ENCODE assay signal across 7 cellular contexts in the genomic region with DNA sequence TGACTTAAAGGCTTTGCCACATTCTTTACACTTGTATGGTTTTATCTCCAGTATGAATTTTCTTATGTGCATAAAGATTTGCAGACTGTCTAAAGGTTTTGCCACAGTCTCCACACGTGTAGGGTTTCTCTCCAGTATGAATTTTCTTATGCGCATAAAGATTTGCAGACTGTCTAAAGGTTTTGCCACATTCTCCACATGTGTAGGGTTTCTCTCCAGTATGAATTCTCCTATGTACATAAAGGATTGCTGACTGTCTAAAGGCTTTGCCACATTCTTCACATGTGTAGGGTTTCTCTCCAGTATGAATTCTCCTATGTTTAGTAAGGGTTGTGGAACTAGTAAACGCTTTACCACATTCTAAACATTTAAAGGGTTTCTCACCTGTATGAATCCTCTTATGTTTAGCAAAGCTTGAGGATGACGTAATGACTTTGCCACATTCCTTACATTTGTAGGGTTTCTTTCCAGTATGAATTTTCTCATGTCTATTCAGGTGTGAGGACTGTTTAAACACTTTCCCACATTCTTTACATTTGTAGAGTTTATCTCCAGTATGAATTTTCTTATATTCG. TPM values are rescaled to one million over a fixed set of nuclear protein-coding genes. Genes with fewer than 3 reads are reported as not detected.
DNase-seq lines count a peak whose midpoint lies in the region; ATAC-seq, FAIRE-seq and TF ChIP-seq lines count a peak whose summit lies in the region.
"Not testable (repeated sequence)": the region's sequence is repeated elsewhere in the genome, so short reads cannot be mapped to it uniquely, and the experiment has no call there.

No MANE protein-coding gene starts in this region.

- H3K4me3 Mint-ChIP-seq in endothelial cell (ENCODE audit: unreplicated experiment), result peak overlapping the region; percentile 89
- not testable (repeated sequence) for H3K4me3 Mint-ChIP-seq in progenitor cell of endocrine pancreas (ENCODE audit: low read depth)

- not testable (repeated sequence) for TF ChIP-seq CTCF in K562 (IDR thresholded peaks at IDR 0.05 in 2 of 3, conservative IDR thresholded peaks at IDR 0.05 in 1 of 3; ENCODE audit: insufficient read depth in 2 of 3, low read depth in 1 of 3, low read length in 3 of 3); endothelial cell (IDR thresholded peaks at IDR 0.05; ENCODE audit: unreplicated experiment); HepG2 (CRISPR knock-in tag; IDR thresholded peaks at IDR 0.05); progenitor cell of endocrine pancreas (IDR thresholded peaks at IDR 0.05; ENCODE audit: unreplicated experiment)

- not testable (repeated sequence) for H4K20me1 ChIP-seq in BLaER1 treated with 17β-estradiol and CSF1 and Interleukin-3, amounts not matched to agents 10 nM and 100 nM; GM23248 (ENCODE audit: insufficient read depth); Karpas-422 (ENCODE audit: insufficient read depth, low read depth, low read length); K562 (replicated peaks; ENCODE audit: control insufficient read depth, insufficient read depth, low read length); HepG2 (ENCODE audit: insufficient read depth, low read length)

- peaks cover 84% of the 10 kb centered on the region for H3K9me3 Mint-ChIP-seq in endothelial cell (ENCODE audit: unreplicated experiment)
- H3K9me3 Mint-ChIP-seq in progenitor cell of endocrine pancreas (ENCODE audit: low read depth), result peaks cover 54% of the 10 kb centered on the region

- not testable (repeated sequence) for DNase-seq in GM23248; Karpas-422; K562 (ENCODE audit: extremely low read depth in 1 of 4, low spot score in 3 of 4); endothelial cell (ENCODE audit: low spot score); HepG2 (ENCODE audit: low spot score); progenitor cell of endocrine pancreas (ENCODE audit: low spot score, unreplicated experiment)

- H3K9me2 ChIP-seq in GM23248 (ENCODE audit: insufficient read depth); Karpas-422 (replicated peaks; ENCODE audit: insufficient read depth, low read length): not testable (repeated sequence)

- H3K27me3 ChIP-seq in BLaER1 treated with 17β-estradiol and CSF1 and Interleukin-3, amounts not matched to agents 10 nM and 100 nM; GM23248 (replicated peaks; ENCODE audit: insufficient read depth); Karpas-422 (ENCODE audit: low read length); K562 (ENCODE audit: control insufficient read depth in 2 of 2, insufficient read depth in 2 of 2, low read length in 2 of 2); HepG2 (ENCODE audit: control insufficient read depth in 1 of 2, insufficient read depth in 2 of 2, low read length in 2 of 2): not testable (repeated sequence)

- TF ChIP-seq POLR2A in K562 (conservative IDR thresholded peaks at IDR 0.05); HepG2 (IDR thresholded peaks at IDR 0.05; ENCODE audit: insufficient read depth in 1 of 2, low read depth in 2 of 2, low read length in 2 of 2): not testable (repeated sequence)

- H3K27me3 Mint-ChIP-seq in endothelial cell (ENCODE audit: unreplicated experiment), result peaks cover 15% of the 10 kb centered on the region
- not testable (repeated sequence) for H3K27me3 Mint-ChIP-seq in progenitor cell of endocrine pancreas

- H3K4me3 ChIP-seq in BLaER1 treated with 17β-estradiol and CSF1 and Interleukin-3, amounts not matched to agents 10 nM and 100 nM, result peak overlapping the region in 9 of 10 experiments; percentile 3 to 55 (median 23); a peak in 9 of 20 replicates
- 0 out of 2 replicates have a peak overlapping the region, but pooled peaks have one; percentile 1 for H3K4me3 ChIP-seq in GM23248
- H3K4me3 ChIP-seq in Karpas-422 (ENCODE audit: low read length), result peak overlapping the region; percentile 38
- not testable (repeated sequence) for H3K4me3 ChIP-seq in K562; HepG2 (replicated peaks in 1 of 3; ENCODE audit: insufficient read depth in 1 of 3, low read depth in 2 of 3, low read length in 3 of 3)

- ATAC-seq in K562, HepG2: not testable (repeated sequence)

- not testable (repeated sequence) for TF ChIP-seq RAD21 in K562 (CRISPR knock-in tag; conservative IDR thresholded peaks at IDR 0.05 in 1 of 2, IDR thresholded peaks at IDR 0.05 in 1 of 2); HepG2 (CRISPR knock-in tag; IDR thresholded peaks at IDR 0.05)

- not testable (repeated sequence) for H3K27ac Mint-ChIP-seq in endothelial cell (ENCODE audit: unreplicated experiment)
- peak overlapping the region; percentile 92 for H3K27ac Mint-ChIP-seq in progenitor cell of endocrine pancreas

- not testable (repeated sequence) for H3K9me1 ChIP-seq in K562 (ENCODE audit: control insufficient read depth, insufficient read depth, low read length)

- peaks cover 18% of the 10 kb centered on the region for H3K79me2 ChIP-seq in GM23248 (ENCODE audit: insufficient read depth)
- peaks cover 16% of the 10 kb centered on the region for H3K79me2 ChIP-seq in Karpas-422 (ENCODE audit: low read length)
- H3K79me2 ChIP-seq in K562 (ENCODE audit: control insufficient read depth, insufficient read depth, low read length); HepG2 (ENCODE audit: insufficient read depth, low read length): not testable (repeated sequence)

- POLR2A ChIA-PET in K562 (lab: Yijun Ruan, JAX); HepG2 (lab: Yijun Ruan, JAX): not testable (repeated sequence)

- not testable (repeated sequence) for H3K4me1 ChIP-seq in BLaER1 treated with 17β-estradiol and CSF1 and Interleukin-3, amounts not matched to agents 10 nM and 100 nM; GM23248 (ENCODE audit: insufficient read depth); Karpas-422 (ENCODE audit: low read length); K562 (replicated peaks in 1 of 2; ENCODE audit: control insufficient read depth in 2 of 2, insufficient read depth in 2 of 2, low read length in 2 of 2); HepG2 (ENCODE audit: insufficient read depth, low read length)

- H2AFZ ChIP-seq in GM23248; Karpas-422 (ENCODE audit: low read length); K562 (ENCODE audit: low read depth, low read length); HepG2 (ENCODE audit: low read length): not testable (repeated sequence)

- H3F3A ChIP-seq in GM23248 (ENCODE audit: insufficient read depth), result peaks cover 63% of the 10 kb centered on the region

- H3K9me3 ChIP-seq in BLaER1 treated with 17β-estradiol and CSF1 and Interleukin-3, amounts not matched to agents 10 nM and 100 nM (replicated peaks in 1 of 11), result peaks cover 100% of the 10 kb centered on the region in 11 experiments
- H3K9me3 ChIP-seq in GM23248 (ENCODE audit: low read depth) (peaks cover 65% of the 10 kb centered on the region), Karpas-422 (ENCODE audit: low read length) (peaks cover 87% of the 10 kb centered on the region), K562 (replicated peaks; ENCODE audit: control insufficient read depth, insufficient read depth, low read depth, low read length) (peaks cover 50% of the 10 kb centered on the region), HepG2 (ENCODE audit: low read length) (peaks cover 100% of the 10 kb centered on the region)

- H3K27ac ChIP-seq in BLaER1 treated with 17β-estradiol and CSF1 and Interleukin-3, amounts not matched to agents 10 nM and 100 nM; GM23248; Karpas-422 (ENCODE audit: low read length); K562 (ENCODE audit: extremely low read depth, low read depth, low read length); HepG2 (ENCODE audit: extremely low read length, insufficient read depth, low read length): not testable (repeated sequence)

- FAIRE-seq in K562 (lab: Jason Lieb, UNC); HepG2 (lab: Jason Lieb, UNC): not testable (repeated sequence)

- intact Hi-C loops in K562 (cut with micrococcal nuclease); HepG2 (cut with micrococcal nuclease; ENCODE audit: unreplicated experiment): not testable (repeated sequence)

- H3K4me1 Mint-ChIP-seq in endothelial cell (ENCODE audit: unreplicated experiment); progenitor cell of endocrine pancreas (ENCODE audit: low read depth): not testable (repeated sequence)

- not testable (repeated sequence) for H3K4me2 ChIP-seq in BLaER1 treated with 17β-estradiol and CSF1 and Interleukin-3, amounts not matched to agents 10 nM and 100 nM; GM23248 (ENCODE audit: unreplicated experiment); Karpas-422 (ENCODE audit: low read depth, low read length, poor library complexity, severe bottlenecking); K562 (ENCODE audit: insufficient read depth, low read length); HepG2 (ENCODE audit: low read depth, low read length)

- H3K36me3 Mint-ChIP-seq in endothelial cell (ENCODE audit: low read depth, unreplicated experiment), result peaks cover 87% of the 10 kb centered on the region
- H3K36me3 Mint-ChIP-seq in progenitor cell of endocrine pancreas (ENCODE audit: insufficient read depth), result peaks cover 80% of the 10 kb centered on the region

- in situ Hi-C loops in GM23248 (cut with MboI); K562 (cut with MboI); HepG2 (cut with HindIII; ENCODE audit: extremely low pct_ligation_motif_present, low pct_unique_long_range_greater_than_20kb): not testable (repeated sequence)

- not testable (repeated sequence) for BruUV-seq in K562 (replicated peaks; lab: Mats Ljungman, UMichigan); HepG2 (replicated peaks; lab: Mats Ljungman, UMichigan)

- CTCF ChIA-PET in K562 (lab: Yijun Ruan, JAX; ENCODE audit: low intra/inter-chr PET ratio); HepG2 (lab: Yijun Ruan, JAX; ENCODE audit: low intra/inter-chr PET ratio, low total read pairs): not testable (repeated sequence)

- peaks cover 52 to 95% (median 78%) of the 10 kb centered on the region in 11 experiments for H3K36me3 ChIP-seq in BLaER1 treated with 17β-estradiol and CSF1 and Interleukin-3, amounts not matched to agents 10 nM and 100 nM
- H3K36me3 ChIP-seq in GM23248 (ENCODE audit: low read depth) (peaks cover 93% of the 10 kb centered on the region), Karpas-422 (ENCODE audit: insufficient read depth, low read length) (peaks cover 90% of the 10 kb centered on the region), K562 (ENCODE audit: control insufficient read depth, insufficient read depth, low read length) (peaks cover 26% of the 10 kb centered on the region), HepG2 (replicated peaks in 1 of 2; ENCODE audit: control insufficient read depth in 1 of 2, insufficient read depth in 2 of 2, low read length in 2 of 2) (peaks cover 4 to 26% of the 10 kb centered on the region in 2 experiments; a peak in 4 of 5 replicates)

- H3K9ac ChIP-seq in BLaER1 treated with 17β-estradiol and CSF1 and Interleukin-3, amounts not matched to agents 10 nM and 100 nM; GM23248; Karpas-422 (ENCODE audit: low read length); K562 (ENCODE audit: insufficient read depth in 1 of 2, low read depth in 2 of 2, low read length in 2 of 2); HepG2 (ENCODE audit: insufficient read depth, low read depth, low read length): not testable (repeated sequence)

- WGBS in GM23248 (ENCODE audit: low coverage in 1 of 2, low lambda C conversion rate in 2 of 2, missing lambda C conversion rate in 2 of 2), 2 experiments, result 97% methylated on average over 5 of the region's 5 CpGs
- WGBS in K562 (ENCODE audit: insufficient coverage, low coverage, missing lambda C conversion rate), result 98% methylated on average over 5 of the region's 5 CpGs
- WGBS in HepG2 (ENCODE audit: low lambda C conversion rate), result 97% methylated on average over 5 of the region's 5 CpGs

- not testable (repeated sequence) for TF ChIP-seq EP300 in K562 (IDR thresholded peaks at IDR 0.05; ENCODE audit: low read length); HepG2 (IDR thresholded peaks at IDR 0.05; ENCODE audit: low read depth in 2 of 2, low read length in 2 of 2); HepG2 (CRISPR knock-in tag; IDR thresholded peaks at IDR 0.05; ENCODE audit: borderline replicate concordance)

RNA-seq across cellular contexts. Expression of a gene that starts 57.2 kb away (rescaled TPM):
- 7.8 and 10.7 TPM in 2 replicates for total RNA-seq in GM23248 (2014; rRNA removed; shearing (Covaris generic))
- polyA plus RNA-seq in GM23248 (2016; fragmentation: Nextera tagmentation; extraction: Ambion mirVana) (10.6 TPM in 2 replicates), K562 (2011; rRNA removed) (30.6 and 32.8 TPM in 2 replicates), K562 (2014; fragmentation: Illumina TruSeq; extraction: Trizol) (29.0 and 33.0 TPM in 2 replicates), K562 (2014; fragmentation: Nextera tagmentation; extraction: Ambion mirVana) (10 to 100 TPM; 27.8 to 32.2 TPM), K562 (2014; rRNA removed) (33.1 and 36.3 TPM in 2 replicates), HepG2 (2011; rRNA removed) (7.3 and 8.5 TPM in 2 replicates)
- total RNA-seq in Karpas-422 (2014; rRNA removed; shearing (Covaris generic); ENCODE audit: low replicate concordance), result 73.1 and 105 TPM in 2 replicates
- total RNA-seq in K562 (2011; cell fraction: chromatin; rRNA removed; ENCODE audit: low replicate concordance), result 51.1 and 126 TPM in 2 replicates
- 39.9 and 49.0 TPM in 2 replicates for total RNA-seq in K562 (2011; cell fraction: nucleolus; rRNA removed)
- total RNA-seq in K562 (2011; cell fraction: nucleoplasm; rRNA removed), result 35.1 and 42.9 TPM in 2 replicates
- total RNA-seq in K562 (2014; rRNA removed) (25.7 and 54.6 TPM in 2 replicates), K562 (2014; rRNA removed; fragmentation: Illumina TruSeq; extraction: Trizol) (39.3 and 44.6 TPM in 2 replicates), K562 (2015; rRNA removed; fragmentation: Illumina TruSeq; extraction: Trizol) (27.4 and 29.9 TPM in 2 replicates), K562 (2021) (27.1 and 29.8 TPM in 2 replicates), endothelial cell (ENCODE audit: unreplicated experiment) (32.5 TPM), HepG2 (2016; rRNA removed; fragmentation: Illumina TruSeq; extraction: Trizol) (22.1 and 30.8 TPM in 2 replicates), progenitor cell of endocrine pancreas (48.6 and 48.7 TPM in 2 replicates)
- 10.2 and 16.2 TPM in 2 replicates for polyA plus RNA-seq in K562 (2011; cell fraction: cytosol; rRNA removed)
- polyA plus RNA-seq in K562 (2011; cell fraction: nucleus; rRNA removed), result 22.9 and 26.9 TPM in 2 replicates
- polyA plus RNA-seq in K562 (2012), result 19.2 and 19.4 TPM in 2 replicates
- polyA minus RNA-seq in K562 (2011; rRNA and poly(A)+ RNA removed), result 55.6 and 70.5 TPM in 2 replicates
- polyA minus RNA-seq in K562 (2011; cell fraction: cytosol; rRNA and poly(A)+ RNA removed), result 16.1 and 31.8 TPM in 2 replicates
- polyA minus RNA-seq in K562 (2011; cell fraction: nucleus; rRNA and poly(A)+ RNA removed), result 37.8 and 61.0 TPM in 2 replicates
- 5.8 and 6.7 TPM in 2 replicates for total RNA-seq in HepG2 (2016; cell fraction: cytosol; rRNA removed; fragmentation: Illumina TruSeq; extraction: Trizol; ENCODE audit: low read depth)
- total RNA-seq in HepG2 (2016; cell fraction: insoluble cytoplasmic fraction; rRNA removed; fragmentation: Illumina TruSeq; extraction: Trizol), result 19.8 and 25.5 TPM in 2 replicates
- total RNA-seq in HepG2 (2016; cell fraction: membrane; rRNA removed; fragmentation: Illumina TruSeq; extraction: Trizol), result 9.7 and 10.0 TPM in 2 replicates
- total RNA-seq in HepG2 (2016; cell fraction: nucleus; rRNA removed; fragmentation: Illumina TruSeq; extraction: Trizol), result 52.2 and 56.6 TPM in 2 replicates
- polyA plus RNA-seq in HepG2 (2011; cell fraction: cytosol; rRNA removed), result 4.1 and 5.4 TPM in 2 replicates
- 9.3 and 11.0 TPM in 2 replicates for polyA plus RNA-seq in HepG2 (2011; cell fraction: nucleus; rRNA removed)
- 15.8 and 19.1 TPM in 2 replicates for polyA plus RNA-seq in HepG2 (2012)
- polyA plus RNA-seq in HepG2 (2016; cell fraction: cytosol; fragmentation: Illumina TruSeq; extraction: Trizol; ENCODE audit: low read depth), result 3.4 and 4.8 TPM in 2 replicates
- 17.6 and 19.7 TPM in 2 replicates for polyA plus RNA-seq in HepG2 (2016; cell fraction: insoluble cytoplasmic fraction; fragmentation: Illumina TruSeq; extraction: Trizol; ENCODE audit: low read depth)
- 3.4 and 3.9 TPM in 2 replicates for polyA plus RNA-seq in HepG2 (2016; cell fraction: membrane; fragmentation: Illumina TruSeq; extraction: Trizol; ENCODE audit: low read depth)
- polyA plus RNA-seq in HepG2 (2016; cell fraction: nucleus; fragmentation: Illumina TruSeq; extraction: Trizol; ENCODE audit: insufficient read depth, low read depth), result 46.6 and 52.5 TPM in 2 replicates
- 9.2 and 12.5 TPM in 2 replicates for polyA minus RNA-seq in HepG2 (2011; rRNA and poly(A)+ RNA removed; ENCODE audit: low replicate concordance)
- polyA minus RNA-seq in HepG2 (2011; cell fraction: cytosol; rRNA and poly(A)+ RNA removed), result 8.0 and 10.3 TPM in 2 replicates
- polyA minus RNA-seq in HepG2 (2011; cell fraction: nucleus; rRNA and poly(A)+ RNA removed), result 63.2 and 68.8 TPM in 2 replicates

RNA-seq across cellular contexts. Expression of a gene that starts 57.3 kb away (rescaled TPM):
- total RNA-seq in GM23248 (2014; rRNA removed; shearing (Covaris generic)), result 39.8 and 47.8 TPM in 2 replicates
- polyA plus RNA-seq in GM23248 (2016; fragmentation: Nextera tagmentation; extraction: Ambion mirVana), result 51.2 and 53.8 TPM in 2 replicates
- 50.8 and 72.6 TPM in 2 replicates for total RNA-seq in Karpas-422 (2014; rRNA removed; shearing (Covaris generic); ENCODE audit: low replicate concordance)
- 228 and 309 TPM in 2 replicates for total RNA-seq in K562 (2011; cell fraction: chromatin; rRNA removed; ENCODE audit: low replicate concordance)
- total RNA-seq in K562 (2011; cell fraction: nucleolus; rRNA removed), result 191 and 194 TPM in 2 replicates
- 157 and 162 TPM in 2 replicates for total RNA-seq in K562 (2011; cell fraction: nucleoplasm; rRNA removed)
- total RNA-seq in K562 (2014; rRNA removed), result 24.7 and 31.1 TPM in 2 replicates
- 18.1 and 18.3 TPM in 2 replicates for total RNA-seq in K562 (2014; rRNA removed; fragmentation: Illumina TruSeq; extraction: Trizol)
- total RNA-seq in K562 (2015; rRNA removed; fragmentation: Illumina TruSeq; extraction: Trizol), result 18.0 and 19.7 TPM in 2 replicates
- total RNA-seq in K562 (2021), result 31.3 and 37.1 TPM in 2 replicates
- polyA plus RNA-seq in K562 (2011; rRNA removed), result 47.3 and 48.3 TPM in 2 replicates
- 30.5 and 31.5 TPM in 2 replicates for polyA plus RNA-seq in K562 (2011; cell fraction: cytosol; rRNA removed)
- 184 and 242 TPM in 2 replicates for polyA plus RNA-seq in K562 (2011; cell fraction: nucleus; rRNA removed)
- 24.9 and 34.6 TPM in 2 replicates for polyA plus RNA-seq in K562 (2012)
- 18.5 and 21.5 TPM in 2 replicates for polyA plus RNA-seq in K562 (2014; fragmentation: Illumina TruSeq; extraction: Trizol)
- 10 to 100 TPM in 1 of 2 experiments, 1 to 10 TPM in 1; 6.4 to 10.8 TPM for polyA plus RNA-seq in K562 (2014; fragmentation: Nextera tagmentation; extraction: Ambion mirVana)
- 23.4 and 28.9 TPM in 2 replicates for polyA plus RNA-seq in K562 (2014; rRNA removed)
- 41.8 and 51.6 TPM in 2 replicates for polyA minus RNA-seq in K562 (2011; rRNA and poly(A)+ RNA removed)
- polyA minus RNA-seq in K562 (2011; cell fraction: cytosol; rRNA and poly(A)+ RNA removed), result 17.5 and 22.9 TPM in 2 replicates
- polyA minus RNA-seq in K562 (2011; cell fraction: nucleus; rRNA and poly(A)+ RNA removed), result 77.8 and 92.9 TPM in 2 replicates
- 74.0 TPM for total RNA-seq in endothelial cell (ENCODE audit: unreplicated experiment)
- total RNA-seq in HepG2 (2016; rRNA removed; fragmentation: Illumina TruSeq; extraction: Trizol), result 15.2 and 34.4 TPM in 2 replicates
- total RNA-seq in HepG2 (2016; cell fraction: cytosol; rRNA removed; fragmentation: Illumina TruSeq; extraction: Trizol; ENCODE audit: low read depth), result 7.6 and 8.9 TPM in 2 replicates
- total RNA-seq in HepG2 (2016; cell fraction: insoluble cytoplasmic fraction; rRNA removed; fragmentation: Illumina TruSeq; extraction: Trizol), result 13.6 and 34.0 TPM in 2 replicates
- total RNA-seq in HepG2 (2016; cell fraction: membrane; rRNA removed; fragmentation: Illumina TruSeq; extraction: Trizol), result 11.8 and 14.1 TPM in 2 replicates
- total RNA-seq in HepG2 (2016; cell fraction: nucleus; rRNA removed; fragmentation: Illumina TruSeq; extraction: Trizol), result 49.2 and 56.6 TPM in 2 replicates
- 48.9 and 49.7 TPM in 2 replicates for polyA plus RNA-seq in HepG2 (2011; rRNA removed)
- 22.7 and 24.8 TPM in 2 replicates for polyA plus RNA-seq in HepG2 (2011; cell fraction: cytosol; rRNA removed)
- polyA plus RNA-seq in HepG2 (2011; cell fraction: nucleus; rRNA removed), result 174 and 175 TPM in 2 replicates
- polyA plus RNA-seq in HepG2 (2012), result 26.4 and 37.4 TPM in 2 replicates
- polyA plus RNA-seq in HepG2 (2016; cell fraction: cytosol; fragmentation: Illumina TruSeq; extraction: Trizol; ENCODE audit: low read depth), result 3.8 and 4.2 TPM in 2 replicates
- polyA plus RNA-seq in HepG2 (2016; cell fraction: insoluble cytoplasmic fraction; fragmentation: Illumina TruSeq; extraction: Trizol; ENCODE audit: low read depth), result 10.8 and 13.5 TPM in 2 replicates
- 7.6 and 7.7 TPM in 2 replicates for polyA plus RNA-seq in HepG2 (2016; cell fraction: membrane; fragmentation: Illumina TruSeq; extraction: Trizol; ENCODE audit: low read depth)
- polyA plus RNA-seq in HepG2 (2016; cell fraction: nucleus; fragmentation: Illumina TruSeq; extraction: Trizol; ENCODE audit: insufficient read depth, low read depth), result 84.5 and 84.7 TPM in 2 replicates
- 58.1 and 71.6 TPM in 2 replicates for polyA minus RNA-seq in HepG2 (2011; rRNA and poly(A)+ RNA removed; ENCODE audit: low replicate concordance)
- 14.6 and 15.7 TPM in 2 replicates for polyA minus RNA-seq in HepG2 (2011; cell fraction: cytosol; rRNA and poly(A)+ RNA removed)
- 111 and 114 TPM in 2 replicates for polyA minus RNA-seq in HepG2 (2011; cell fraction: nucleus; rRNA and poly(A)+ RNA removed)
- total RNA-seq in progenitor cell of endocrine pancreas, result 73.5 and 76.6 TPM in 2 replicates
